1 cellular context compared by ENCODE assay signal in genomic region chr1:156399355-156400125, GRCh38.
TF ChIP-seq lines count a peak whose summit lies in the region.

No MANE protein-coding gene starts in this region.

TF ChIP-seq in GM23338, 12 proteins besides CTCF, POLR2A, EP300 and RAD21 (continued from another document):
- TF ChIP-seq, protein P1, sequence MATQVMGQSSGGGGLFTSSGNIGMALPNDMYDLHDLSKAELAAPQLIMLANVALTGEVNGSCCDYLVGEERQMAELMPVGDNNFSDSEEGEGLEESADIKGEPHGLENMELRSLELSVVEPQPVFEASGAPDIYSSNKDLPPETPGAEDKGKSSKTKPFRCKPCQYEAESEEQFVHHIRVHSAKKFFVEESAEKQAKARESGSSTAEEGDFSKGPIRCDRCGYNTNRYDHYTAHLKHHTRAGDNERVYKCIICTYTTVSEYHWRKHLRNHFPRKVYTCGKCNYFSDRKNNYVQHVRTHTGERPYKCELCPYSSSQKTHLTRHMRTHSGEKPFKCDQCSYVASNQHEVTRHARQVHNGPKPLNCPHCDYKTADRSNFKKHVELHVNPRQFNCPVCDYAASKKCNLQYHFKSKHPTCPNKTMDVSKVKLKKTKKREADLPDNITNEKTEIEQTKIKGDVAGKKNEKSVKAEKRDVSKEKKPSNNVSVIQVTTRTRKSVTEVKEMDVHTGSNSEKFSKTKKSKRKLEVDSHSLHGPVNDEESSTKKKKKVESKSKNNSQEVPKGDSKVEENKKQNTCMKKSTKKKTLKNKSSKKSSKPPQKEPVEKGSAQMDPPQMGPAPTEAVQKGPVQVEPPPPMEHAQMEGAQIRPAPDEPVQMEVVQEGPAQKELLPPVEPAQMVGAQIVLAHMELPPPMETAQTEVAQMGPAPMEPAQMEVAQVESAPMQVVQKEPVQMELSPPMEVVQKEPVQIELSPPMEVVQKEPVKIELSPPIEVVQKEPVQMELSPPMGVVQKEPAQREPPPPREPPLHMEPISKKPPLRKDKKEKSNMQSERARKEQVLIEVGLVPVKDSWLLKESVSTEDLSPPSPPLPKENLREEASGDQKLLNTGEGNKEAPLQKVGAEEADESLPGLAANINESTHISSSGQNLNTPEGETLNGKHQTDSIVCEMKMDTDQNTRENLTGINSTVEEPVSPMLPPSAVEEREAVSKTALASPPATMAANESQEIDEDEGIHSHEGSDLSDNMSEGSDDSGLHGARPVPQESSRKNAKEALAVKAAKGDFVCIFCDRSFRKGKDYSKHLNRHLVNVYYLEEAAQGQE (IDR thresholded peaks at IDR 0.05; ENCODE audit: unreplicated experiment): no peak
- TF ChIP-seq JUNB (IDR thresholded peaks at IDR 0.05; ENCODE audit: unreplicated experiment) (no peak), ETS1 (IDR thresholded peaks at IDR 0.05) (no peak), EZH2phosphoT487 (IDR thresholded peaks at IDR 0.05; ENCODE audit: unreplicated experiment) (no peak), ZNF331 (CRISPR knock-in tag; IDR thresholded peaks at IDR 0.05; ENCODE audit: low read depth) (no peak), CREB1 (CRISPR knock-in tag; IDR thresholded peaks at IDR 0.05; ENCODE audit: low read depth) (no peak), ZNF114 (CRISPR knock-in tag; IDR thresholded peaks at IDR 0.05) (no peak), ZNF462 (CRISPR knock-in tag; IDR thresholded peaks at IDR 0.05) (no peak), STAT1 (IDR thresholded peaks at IDR 0.05; ENCODE audit: unreplicated experiment) (no peak), EZH2 (IDR thresholded peaks at IDR 0.05; ENCODE audit: low read depth, unreplicated experiment) (no peak), POLR2AphosphoS5 (IDR thresholded peaks at IDR 0.05; ENCODE audit: low read depth) (no peak)
